Comparison of ENCODE assay signal across 23 cellular contexts in genomic region chr7:127933116-127933515, GRCh38.
"Had no signal": no experiment of that assay in that cellular context is flagged by ENCODE, and none has a peak within 500 bp of the region (broad histone marks: within the 10 kb centered on the region; RNA-seq: fewer than 3 reads in every experiment).

No MANE protein-coding gene starts in this region.

- H3K27ac ChIP-seq: left ventricle myocardium inferior, upper lobe of right lung had no signal

- H3K9me3 ChIP-seq: upper lobe of right lung had no signal

- H3K27ac Mint-ChIP-seq: activated B cell treated with CpG ODN at 0.5 μM for 24 hours; activated CD4-positive, alpha-beta T cell treated with anti-CD3 and anti-CD28 coated beads for 36 hours; activated naive CD8-positive, alpha-beta T cell; activated T-cell treated with anti-CD3 and anti-CD28 coated beads, Interleukin-2, amount 50 U/mL, for 24 hours; progenitor cell of endocrine pancreas; stimulated activated naive B cell treated with anti-CD40 and anti-IgM and Interleukin-4, amounts not matched to agents 10 μg/mL and 1 μg/mL and 100 μg/mL, for 72 hours had no signal

- H3K9me3 Mint-ChIP-seq: activated B cell treated with CpG ODN at 0.5 μM for 24 hours; activated T-cell treated with anti-CD3 and anti-CD28 coated beads, Interleukin-2, amount 50 U/mL, for 24 hours; activated T-helper 17 cell treated with anti-CD3 and anti-CD28 coated beads, Interleukin-2, amount 50 U/mL, for 72 hours; naive thymus-derived CD4-positive, alpha-beta T cell; stimulated activated naive B cell treated with anti-CD40 and anti-IgM and Interleukin-4, amounts not matched to agents 10 μg/mL and 1 μg/mL and 100 μg/mL, for 72 hours had no signal

- DNase-seq: activated B cell treated with CpG ODN at 0.5 μM for 24 hours; activated CD4-positive, alpha-beta T cell treated with anti-CD3 and anti-CD28 coated beads for 36 hours; activated CD4-positive, alpha-beta T cell treated with anti-CD3 and anti-CD28 coated beads, Interleukin-2, amount 50 U/mL, for 4 hours; activated CD8-positive, alpha-beta memory T cell treated with anti-CD3 and anti-CD28 coated beads for 24 hours; activated CD8-positive, alpha-beta memory T cell treated with anti-CD3 and anti-CD28 coated beads, Interleukin-2, amount 50 U/mL, for 4 hours; activated naive CD4-positive, alpha-beta T cell; activated T-cell treated with anti-CD3 and anti-CD28 coated beads, Interleukin-2, amount 50 U/mL, for 24 hours; amniotic stem cell; dermis blood vessel endothelial cell; effector CD8-positive, alpha-beta T cell; erythroblast; kidney glomerular epithelial cell; left ventricle myocardium inferior; naive thymus-derived CD4-positive, alpha-beta T cell; retina; stimulated activated CD4-positive, alpha-beta T cell treated with anti-CD3 and anti-CD28 coated beads, Interleukin-2, amount 100 ng/mL, for 48 hours; stimulated activated CD8-positive, alpha-beta memory T cell treated with anti-CD3 and anti-CD28 coated beads, Interleukin-4, amount 100 ng/mL, for 48 hours; stimulated activated naive B cell treated with anti-CD40 and anti-IgM and Interleukin-4, amounts not matched to agents 10 μg/mL and 1 μg/mL and 100 μg/mL, for 72 hours; T-helper 9 cell; upper lobe of right lung had no signal

- H3K4me3 Mint-ChIP-seq: activated B cell treated with CpG ODN at 0.5 μM for 24 hours; activated CD4-positive, alpha-beta T cell treated with anti-CD3 and anti-CD28 coated beads for 36 hours; activated naive CD8-positive, alpha-beta T cell; activated T-cell treated with anti-CD3 and anti-CD28 coated beads, Interleukin-2, amount 50 U/mL, for 24 hours; activated T-helper 17 cell treated with anti-CD3 and anti-CD28 coated beads, Interleukin-2, amount 50 U/mL, for 72 hours; naive thymus-derived CD4-positive, alpha-beta T cell; stimulated activated naive B cell treated with anti-CD40 and anti-IgM and Interleukin-4, amounts not matched to agents 10 μg/mL and 1 μg/mL and 100 μg/mL, for 72 hours had no signal

- H3K4me3 ChIP-seq: left ventricle myocardium inferior, upper lobe of right lung had no signal

- H3K27me3 ChIP-seq: upper lobe of right lung had no signal

- H3K27me3 Mint-ChIP-seq: activated B cell treated with CpG ODN at 0.5 μM for 24 hours; activated CD4-positive, alpha-beta T cell treated with anti-CD3 and anti-CD28 coated beads for 36 hours; activated naive CD8-positive, alpha-beta T cell; activated T-cell treated with anti-CD3 and anti-CD28 coated beads, Interleukin-2, amount 50 U/mL, for 24 hours; activated T-helper 17 cell treated with anti-CD3 and anti-CD28 coated beads, Interleukin-2, amount 50 U/mL, for 72 hours; naive thymus-derived CD4-positive, alpha-beta T cell; progenitor cell of endocrine pancreas; stimulated activated naive B cell treated with anti-CD40 and anti-IgM and Interleukin-4, amounts not matched to agents 10 μg/mL and 1 μg/mL and 100 μg/mL, for 72 hours had no signal

- H3K4me1 ChIP-seq: left ventricle myocardium inferior, upper lobe of right lung had no signal
